ENCODE assay signal across 15 cellular contexts in genomic region chr3:160538906-160539305, GRCh38. TPM values are rescaled to one million over a fixed set of nuclear protein-coding genes. Genes with fewer than 3 reads are reported as not detected.
DNase-seq lines count a peak whose midpoint lies in the region; ATAC-seq and TF ChIP-seq lines count a peak whose summit lies in the region.
"Had no signal": no experiment of that assay in that cellular context is flagged by ENCODE, and none has a peak within 500 bp of the region (broad histone marks: within the 10 kb centered on the region; RNA-seq: fewer than 3 reads in every experiment).

No MANE protein-coding gene starts in this region.

- H3K36me3 Mint-ChIP-seq in natural killer cell: no peaks in the 10 kb centered on the region
- no peaks in the 10 kb centered on the region for H3K36me3 Mint-ChIP-seq in natural killer cell treated with Interleukin-12 subunit alpha and Interleukin-12 subunit beta and Interleukin-15 and Interleukin-18, amount 100 ng/mL, for 72 hours
- peaks cover 1% of the 10 kb centered on the region for H3K36me3 Mint-ChIP-seq in chondrocyte (ENCODE audit: low read depth)

- H3K27ac Mint-ChIP-seq in natural killer cell (peak overlapping the region; percentile 33 to 60), chondrocyte (ENCODE audit: unreplicated experiment) (peak overlapping the region; percentile 19)
- H3K27ac Mint-ChIP-seq in natural killer cell treated with Interleukin-12 subunit alpha and Interleukin-12 subunit beta and Interleukin-15 and Interleukin-18, amount 100 ng/mL, for 72 hours: no peak overlapping the region

- CTCF ChIA-PET in Panc1 (lab: Charles Lee): interaction anchor here (0.6 kb wide), 1 partner anchor 46 kb away, joined by 5 read pairs; no protein-coding TSS in a partner anchor

- intact Hi-C loops in natural killer cell (cut with micrococcal nuclease) (no loop called here), Panc1 (cut with micrococcal nuclease; ENCODE audit: unreplicated experiment) (no loop called here)

- H3K27me3 Mint-ChIP-seq in natural killer cell (ENCODE audit: low read depth in 2 of 2) (no peaks in the 10 kb centered on the region), chondrocyte (ENCODE audit: low read depth) (no peaks in the 10 kb centered on the region)
- no peaks in the 10 kb centered on the region for H3K27me3 Mint-ChIP-seq in natural killer cell treated with Interleukin-12 subunit alpha and Interleukin-12 subunit beta and Interleukin-15 and Interleukin-18, amount 100 ng/mL, for 72 hours

- H3K4me3 ChIP-seq in Panc1 (ENCODE audit: low read depth in 2 of 2, low read length in 2 of 2): no peak overlapping the region
- H3K4me3 ChIP-seq: HAP-1, PC-9 had no signal

- no peak overlapping the region for H3K27ac ChIP-seq in Panc1 (ENCODE audit: low read length)
- H3K27ac ChIP-seq: PC-9 had no signal

- BruUV-seq in Panc1 (replicated peaks; lab: Mats Ljungman, UMichigan): TSS peak; percentile 5

- TF ChIP-seq CTCF in natural killer cell (IDR thresholded peaks at IDR 0.05) (no peak), Panc1 (IDR thresholded peaks at IDR 0.05) (no peak), chondrocyte (IDR thresholded peaks at IDR 0.05) (no peak)

- peak overlapping the region; percentile 45 for H3K4me3 Mint-ChIP-seq in natural killer cell
- H3K4me3 Mint-ChIP-seq in natural killer cell treated with Interleukin-12 subunit alpha and Interleukin-12 subunit beta and Interleukin-15 and Interleukin-18, amount 100 ng/mL, for 72 hours: no peak overlapping the region
- no peak overlapping the region for H3K4me3 Mint-ChIP-seq in chondrocyte (ENCODE audit: unreplicated experiment)

- POLR2A ChIA-PET in Panc1 (lab: Charles Lee): no interaction called here

- H3K9me3 ChIP-seq in Panc1 (ENCODE audit: control insufficient read depth, insufficient read depth, low read depth, low read length): no peaks in the 10 kb centered on the region
- H3K9me3 ChIP-seq: HAP-1, SK-N-SH had no signal

- no peaks in the 10 kb centered on the region for H3K9me3 Mint-ChIP-seq in natural killer cell
- no peaks in the 10 kb centered on the region for H3K9me3 Mint-ChIP-seq in natural killer cell treated with Interleukin-12 subunit alpha and Interleukin-12 subunit beta and Interleukin-15 and Interleukin-18, amount 100 ng/mL, for 72 hours
- no peaks in the 10 kb centered on the region for H3K9me3 Mint-ChIP-seq in chondrocyte (ENCODE audit: low read depth)

- H3K4me1 Mint-ChIP-seq in natural killer cell (peaks cover 49 to 52% of the 10 kb centered on the region in 2 donors), chondrocyte (ENCODE audit: low read depth) (peaks cover 35% of the 10 kb centered on the region)
- peaks cover 32 to 41% of the 10 kb centered on the region in 2 donors for H3K4me1 Mint-ChIP-seq in natural killer cell treated with Interleukin-12 subunit alpha and Interleukin-12 subunit beta and Interleukin-15 and Interleukin-18, amount 100 ng/mL, for 72 hours (ENCODE audit: low read depth in 2 of 2)

- ATAC-seq in natural killer cell: peak in 1 of 3 donors; percentile 25
- no peak for ATAC-seq in natural killer cell treated with Interleukin-12 subunit alpha and Interleukin-12 subunit beta and Interleukin-15 and Interleukin-18, amount 100 ng/mL, for 72 hours
- ATAC-seq in Panc1: peak; percentile 76
- no peak for ATAC-seq in GM18867 (IDR thresholded peaks at IDR 0.05; ENCODE audit: unreplicated experiment)
- ATAC-seq in HG03095 (IDR thresholded peaks at IDR 0.05; ENCODE audit: unreplicated experiment): no peak

- H3K27me3 ChIP-seq in Panc1 (ENCODE audit: control insufficient read depth, insufficient read depth, low read length): no peaks in the 10 kb centered on the region

- 0 out of 2 replicates have a peak, but pooled peaks cover 4% of the 10 kb centered on the region for H3K4me1 ChIP-seq in Panc1 (ENCODE audit: control insufficient read depth, insufficient read depth, low read length)

- in situ Hi-C loops in Panc1 (cut with HindIII; ENCODE audit: low pct_unique_long_range_greater_than_20kb, low sequenced_read_pairs): no loop called here

- peaks cover 10% of the 10 kb centered on the region; the same call in 1 of the 2 replicates for H3K36me3 ChIP-seq in Panc1 (ENCODE audit: control insufficient read depth, insufficient read depth, low read length)

- DNase-seq in natural killer cell (no peak), Panc1 (ENCODE audit: low read depth, low spot score) (no peak), chondrocyte (ENCODE audit: low spot score) (no peak), MV-4-11 (lab: John Stamatoyannopoulos, UW) (no peak)
- no peak for DNase-seq in natural killer cell treated with Interleukin-12 subunit alpha and Interleukin-12 subunit beta and Interleukin-15 and Interleukin-18, amount 100 ng/mL, for 72 hours (ENCODE audit: low spot score)
- DNase-seq: DMS 273 treated with DMSO at 0.1 percent for 48 hours, NCI-H146, NCI-H2081 treated with DMSO at 0.1 percent for 48 hours, NCI-H226, NCI-H526 treated with DMSO at 0.1 percent for 48 hours, PC-9, SK-N-SH had no signal

RNA-seq across cellular contexts. Expression of gene KPNA4, which starts 26.5 kb away (rescaled TPM):
- total RNA-seq in natural killer cell (10 to 100 TPM; 69.1 to 81.7 (median 74.1) TPM), Panc1 (2021; ENCODE audit: unreplicated experiment) (84.4 TPM), chondrocyte (58.3 to 75.0 TPM (median 66.0 TPM) in 3 replicates)
- 10 to 100 TPM; 63.1 to 69.4 TPM for total RNA-seq in natural killer cell treated with Interleukin-12 subunit alpha and Interleukin-12 subunit beta and Interleukin-15 and Interleukin-18, amount 100 ng/mL, for 72 hours
- polyA plus RNA-seq in Panc1 (2012; ENCODE audit: insufficient read length): 62.6 TPM

Comparison
In these comparisons a context has a peak if more than half of its experiments do, and no peak if none do; other contexts are left out.
1. H3K27ac Mint-ChIP-seq: peak in natural killer cell (2 of 2) and chondrocyte (single experiment); none in natural killer cell treated with Interleukin-12 subunit alpha and Interleukin-12 subunit beta and Interleukin-15 and Interleukin-18, amount 100 ng/mL, for 72 hours (0 of 2).